In genomic region chr13:77026255-77026782, GRCh38 we compare ENCODE assay signal across 8 cellular contexts. TPM values are rescaled to one million over a fixed set of nuclear protein-coding genes. Genes with fewer than 3 reads are reported as not detected.
DNase-seq lines count a peak whose midpoint lies in the region; ATAC-seq, FAIRE-seq and TF ChIP-seq lines count a peak whose summit lies in the region.

No MANE protein-coding gene starts in this region.

- no peaks in the 10 kb centered on the region for H3K9me1 ChIP-seq in keratinocyte (ENCODE audit: control insufficient read depth, extremely low read depth, insufficient read depth, low read length)

- H3K79me2 ChIP-seq in keratinocyte (ENCODE audit: control insufficient read depth, insufficient read depth, low read length), result peaks cover 50% of the 10 kb centered on the region

- CTCF ChIA-PET in WTC11 (lab: Charles Lee), result interaction anchor here (0.7 to 1.7 kb wide), 5 partner anchors 9 to 46 kb away, joined by 3 to 4 read pairs (median 4); no protein-coding TSS in a partner anchor

- POLR2A ChIA-PET in WTC11 (lab: Charles Lee), result interaction anchor here (0.6 to 2.3 kb wide), 3 partner anchors 36 to 1863 kb away, joined by 3 to 5 read pairs (median 4); no protein-coding TSS in a partner anchor

- H3K4me1 Mint-ChIP-seq in WTC11, result peaks cover 37% of the 10 kb centered on the region

- no peak for TF ChIP-seq CTCF in WTC11 (IDR thresholded peaks at IDR 0.05)
- no peak for TF ChIP-seq CTCF in cardiac fibroblast (IDR thresholded peaks at IDR 0.05; ENCODE audit: low read depth, low read length)
- TF ChIP-seq CTCF in keratinocyte (optimal IDR thresholded peaks at IDR 0.05 in 1 of 3, IDR thresholded peaks at IDR 0.05 in 1 of 3, conservative IDR thresholded peaks at IDR 0.05 in 1 of 3; ENCODE audit: extremely low read depth in 1 of 3, insufficient read depth in 2 of 3, low read length in 3 of 3), result no peak

- H3K36me3 ChIP-seq in keratinocyte (ENCODE audit: control insufficient read depth in 2 of 2, extremely low read depth in 1 of 2, insufficient read depth in 2 of 2, low read length in 2 of 2), result peaks cover 0 to 2% of the 10 kb centered on the region in 2 experiments

- dilution Hi-C loops in keratinocyte (cut with MboI; ENCODE audit: extremely low pct_ligation_motif_present, low sequenced_read_pairs), result no loop called here

- H3K27me3 ChIP-seq in keratinocyte (ENCODE audit: control insufficient read depth, extremely low read depth, insufficient read depth, low read length), result no peaks in the 10 kb centered on the region

- H3K4me3 ChIP-seq in cardiac fibroblast (replicated peaks in 1 of 2; ENCODE audit: low read depth in 2 of 2, low read length in 2 of 2), result peak overlapping the region; percentile 73 to 80
- peak overlapping the region; percentile 60 to 83 (median 80) for H3K4me3 ChIP-seq in keratinocyte (ENCODE audit: control insufficient read depth in 2 of 3, extremely low read depth in 1 of 3, insufficient read depth in 2 of 3, low read depth in 1 of 3, low read length in 3 of 3)

- H3K9me3 ChIP-seq in keratinocyte (ENCODE audit: control insufficient read depth, low read depth, low read length), result no peaks in the 10 kb centered on the region

- no peaks in the 10 kb centered on the region for H3K36me3 Mint-ChIP-seq in WTC11

- no peaks in the 10 kb centered on the region for H3K27me3 Mint-ChIP-seq in WTC11 (ENCODE audit: low read depth)

- H4K20me1 ChIP-seq in keratinocyte (ENCODE audit: control insufficient read depth, extremely low read depth, insufficient read depth, low read length), result peaks cover 14% of the 10 kb centered on the region

- H3K4me2 ChIP-seq in keratinocyte (ENCODE audit: control insufficient read depth, extremely low read depth, insufficient read depth, low read depth, low read length), result peak overlapping the region; percentile 93

- H3K27ac Mint-ChIP-seq in WTC11, result peak overlapping the region; percentile 76; the same call in 1 of the 2 replicates

- FAIRE-seq in keratinocyte (lab: Jason Lieb, UNC), result no peak

- H3K9ac ChIP-seq in keratinocyte (ENCODE audit: control insufficient read depth, extremely low read depth, insufficient read depth, low read length), result peak overlapping the region; percentile 96

- ATAC-seq in HG02852 (IDR thresholded peaks at IDR 0.05; ENCODE audit: unreplicated experiment) (peak; percentile 45), WTC11 (peak; percentile 46)

- H3K27ac ChIP-seq in keratinocyte (ENCODE audit: control insufficient read depth, insufficient read depth, low read length), result peak overlapping the region; percentile 87

- DNase-seq in NCI-H1436 (lab: John Stamatoyannopoulos, UW) (peak; percentile 61), NCI-H1436 treated with DMSO at 0.1 percent for 48 hours (lab: John Stamatoyannopoulos, UW) (no peak), NCI-H146 treated with DMSO at 0.1 percent for 48 hours (lab: John Stamatoyannopoulos, UW; ENCODE audit: unreplicated experiment) (peak; percentile 76), WTC11 (ENCODE audit: low spot score) (peak; percentile 59), cardiac fibroblast (ENCODE audit: low read depth in 2 of 2) (peak; percentile 72 to 75), keratinocyte (ENCODE audit: low read depth, low spot score) (no peak)
- peak; percentile 84 for DNase-seq in stimulated activated CD4-positive, alpha-beta T cell treated with anti-CD3 and anti-CD28 coated beads, Interleukin-15, amount 100 ng/mL, for 24 hours

- H3K4me3 Mint-ChIP-seq in WTC11, result peak overlapping the region; percentile 91

- H3K4me1 ChIP-seq in keratinocyte (ENCODE audit: control insufficient read depth, extremely low read depth, insufficient read depth, low read length), result peaks cover 19% of the 10 kb centered on the region

- H2AFZ ChIP-seq in keratinocyte (ENCODE audit: control insufficient read depth, low read length), result no peak overlapping the region

- H3K9me3 Mint-ChIP-seq in WTC11, result no peaks in the 10 kb centered on the region

TF ChIP-seq in WTC11, 78 proteins besides CTCF, POLR2A, EP300 and RAD21 (continues in another document):
- TF ChIP-seq MLX (CRISPR knock-in tag; IDR thresholded peaks at IDR 0.05), result no peak
- TF ChIP-seq KAT7 (CRISPR knock-in tag; IDR thresholded peaks at IDR 0.05; ENCODE audit: borderline replicate concordance), result no peak
- TF ChIP-seq FOXK1 (CRISPR knock-in tag; IDR thresholded peaks at IDR 0.05), result peak; percentile 88
- TF ChIP-seq FOXP1 (CRISPR knock-in tag; IDR thresholded peaks at IDR 0.05; ENCODE audit: borderline replicate concordance), result peak; percentile 51; the same call in 1 of the 2 replicates
- TF ChIP-seq NFE2L1 (CRISPR knock-in tag; IDR thresholded peaks at IDR 0.05), result 0 out of 2 replicates have a peak, but pooled peaks have one; percentile 33
- no peak for TF ChIP-seq NFATC4 (CRISPR knock-in tag; IDR thresholded peaks at IDR 0.05)
- TF ChIP-seq ZNF232 (CRISPR knock-in tag; IDR thresholded peaks at IDR 0.05), result no peak
- TF ChIP-seq SOX15 (CRISPR knock-in tag; IDR thresholded peaks at IDR 0.05), result no peak
- TF ChIP-seq ARID4B (CRISPR knock-in tag; IDR thresholded peaks at IDR 0.05; ENCODE audit: borderline replicate concordance), result peak; percentile 44; the same call in 1 of the 2 replicates
- peak; percentile 27; the same call in 1 of the 2 replicates for TF ChIP-seq GABPB1 (CRISPR knock-in tag; IDR thresholded peaks at IDR 0.05)
- TF ChIP-seq E2F1 (CRISPR knock-in tag; IDR thresholded peaks at IDR 0.05), result no peak
- no peak for TF ChIP-seq CREB1 (CRISPR knock-in tag; IDR thresholded peaks at IDR 0.05)
- TF ChIP-seq ZNF396 (CRISPR knock-in tag; IDR thresholded peaks at IDR 0.05; ENCODE audit: borderline replicate concordance), result no peak
- no peak for TF ChIP-seq ZNF423 (CRISPR knock-in tag; IDR thresholded peaks at IDR 0.05)

RNA-seq across cellular contexts. Expression of gene FBXL3, which starts 0.6 kb away (rescaled TPM):
- total RNA-seq in WTC11 (2021), result 9.9 to 10.4 TPM (median 9.9 TPM) in 3 replicates
- polyA plus RNA-seq in keratinocyte, result 15.7 to 25.4 TPM (median 18.3 TPM) in 3 replicates
- polyA plus RNA-seq in keratinocyte (2011; ENCODE audit: low read depth), result 6.1 TPM
- 11.2 and 23.2 TPM in 2 replicates for polyA plus RNA-seq in keratinocyte (2011; cell fraction: cytosol; rRNA removed)
- polyA plus RNA-seq in keratinocyte (2011; cell fraction: nucleus; rRNA removed), result 15.8 and 21.0 TPM in 2 replicates
- polyA plus RNA-seq in keratinocyte (2012; ENCODE audit: low replicate concordance), result 15.7 and 18.4 TPM in 2 replicates
- polyA minus RNA-seq in keratinocyte, result 9.2 to 21.7 TPM (median 14.9 TPM) in 3 replicates
- polyA minus RNA-seq in keratinocyte (2011; cell fraction: cytosol; rRNA and poly(A)+ RNA removed), result 18.8 TPM
- polyA minus RNA-seq in keratinocyte (2011; cell fraction: nucleus; rRNA and poly(A)+ RNA removed), result 12.8 and 26.0 TPM in 2 replicates

RNA-seq across cellular contexts. Expression of gene CLN5, which starts 34.4 kb away (rescaled TPM):
- 9.2 to 11.9 TPM (median 9.3 TPM) in 3 replicates for total RNA-seq in WTC11 (2021)
- 20.7 to 32.4 TPM (median 28.7 TPM) in 3 replicates for polyA plus RNA-seq in keratinocyte
- polyA plus RNA-seq in keratinocyte (2011; ENCODE audit: low read depth), result 6.2 TPM
- 12.7 and 26.4 TPM in 2 replicates for polyA plus RNA-seq in keratinocyte (2011; cell fraction: cytosol; rRNA removed)
- polyA plus RNA-seq in keratinocyte (2011; cell fraction: nucleus; rRNA removed), result 44.9 and 54.6 TPM in 2 replicates
- 20.4 and 20.9 TPM in 2 replicates for polyA plus RNA-seq in keratinocyte (2012; ENCODE audit: low replicate concordance)
- 3.8 to 26.3 TPM (median 23.2 TPM) in 3 replicates for polyA minus RNA-seq in keratinocyte
- 15.0 TPM for polyA minus RNA-seq in keratinocyte (2011; cell fraction: cytosol; rRNA and poly(A)+ RNA removed)
- polyA minus RNA-seq in keratinocyte (2011; cell fraction: nucleus; rRNA and poly(A)+ RNA removed), result 24.3 and 41.1 TPM in 2 replicates

Comparison
In these comparisons a context has a peak if more than half of its experiments do, and no peak if none do; other contexts are left out.
1. DNase-seq: peak in NCI-H1436 (single experiment), NCI-H146 treated with DMSO at 0.1 percent for 48 hours (single experiment), WTC11 (single experiment), cardiac fibroblast (2 of 2) and stimulated activated CD4-positive, alpha-beta T cell treated with anti-CD3 and anti-CD28 coated beads, Interleukin-15, amount 100 ng/mL, for 24 hours (single experiment); none in NCI-H1436 treated with DMSO at 0.1 percent for 48 hours (single experiment) and keratinocyte (single experiment).